Comparison of ENCODE assay signal across 1 cellular context in genomic region chr4:77196866-77197265, GRCh38.
TF ChIP-seq lines count a peak whose summit lies in the region.

No MANE protein-coding gene starts in this region.

TF ChIP-seq in GM23338, 12 proteins besides CTCF, POLR2A, EP300 and RAD21 (continued from another document):
- TF ChIP-seq ZNF462 (CRISPR knock-in tag; IDR thresholded peaks at IDR 0.05) = no peak
- TF ChIP-seq ZNF331 (CRISPR knock-in tag; IDR thresholded peaks at IDR 0.05; ENCODE audit: low read depth) = no peak
- TF ChIP-seq EZH2phosphoT487 (IDR thresholded peaks at IDR 0.05; ENCODE audit: unreplicated experiment) = no peak
- no peak for TF ChIP-seq CREB1 (CRISPR knock-in tag; IDR thresholded peaks at IDR 0.05; ENCODE audit: low read depth)
